Comparison of ENCODE assay signal across 13 cellular contexts in the genomic region with DNA sequence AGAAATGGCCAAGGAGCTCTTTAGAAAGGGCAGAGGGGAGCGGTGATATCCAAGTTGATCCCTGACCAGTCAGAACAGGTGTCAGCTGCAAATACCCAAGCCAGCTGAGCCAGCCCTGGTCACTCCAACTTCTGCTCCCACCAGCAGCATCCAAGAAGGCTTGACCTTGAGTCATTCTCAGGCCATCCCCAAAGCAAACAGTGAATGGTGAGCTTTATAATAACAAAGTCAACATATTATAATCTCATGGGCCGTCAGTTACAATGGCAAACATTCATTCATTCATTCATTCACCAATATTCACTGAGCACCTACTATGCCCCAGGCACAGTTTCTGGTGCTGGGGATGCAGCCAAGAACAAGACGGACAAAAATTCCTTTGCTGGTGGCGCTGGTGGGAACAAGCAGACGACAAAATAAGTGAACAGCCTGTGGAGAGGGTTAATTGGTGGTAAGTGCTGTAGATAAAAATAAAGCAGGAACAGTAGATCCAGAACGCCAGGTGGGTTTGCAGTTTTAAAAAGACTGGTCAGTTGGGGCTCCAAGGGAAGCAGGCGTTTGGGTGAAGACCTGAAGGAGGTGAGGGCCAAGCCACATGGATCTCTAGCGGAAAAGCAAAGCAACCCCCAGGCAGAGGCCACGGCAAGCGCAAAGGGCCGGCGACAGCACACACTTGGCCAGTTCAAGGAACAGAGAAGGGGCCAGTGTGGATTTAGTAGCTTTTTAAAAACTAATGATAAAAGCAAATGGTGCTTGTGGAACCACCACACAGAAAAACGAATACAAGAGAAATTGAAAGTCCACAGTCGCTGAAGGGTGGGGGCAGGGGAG.
DNase-seq lines count a peak whose midpoint lies in the region; ATAC-seq and TF ChIP-seq lines count a peak whose summit lies in the region.
"Had no signal": no experiment of that assay in that cellular context is flagged by ENCODE, and none has a peak within 500 bp of the region (broad histone marks: within the 10 kb centered on the region; RNA-seq: fewer than 3 reads in every experiment).

No MANE protein-coding gene starts in this region.

- peak overlapping the region; percentile 79 for H3K4me3 Mint-ChIP-seq in HFFc6
- H3K4me3 Mint-ChIP-seq in brain = no peak overlapping the region
- H3K4me3 Mint-ChIP-seq: activated CD4-positive, alpha-beta memory T cell treated with anti-CD3 and anti-CD28 coated beads for 36 hours; CD8-positive, alpha-beta memory T cell; naive B cell had no signal

- H3K36me3 ChIP-seq in mucosa of rectum (ENCODE audit: control insufficient read depth in 2 of 2, insufficient read depth in 2 of 2, low read length in 2 of 2) = no peaks in the 10 kb centered on the region
- H3K36me3 ChIP-seq in subcutaneous abdominal adipose tissue (ENCODE audit: control insufficient read depth in 5 of 5, insufficient read depth in 5 of 5, low read length in 5 of 5) = no peaks in the 10 kb centered on the region
- H3K36me3 ChIP-seq: cardiac muscle cell had no signal

- H3K9me3 ChIP-seq in mucosa of rectum (ENCODE audit: control insufficient read depth in 2 of 2, low read length in 2 of 2) (no peaks in the 10 kb centered on the region), subcutaneous abdominal adipose tissue (ENCODE audit: control insufficient read depth in 5 of 5, low read length in 5 of 5) (no peaks in the 10 kb centered on the region)

- H3K9me3 Mint-ChIP-seq in HFFc6 (no peaks in the 10 kb centered on the region), brain (no peaks in the 10 kb centered on the region)
- H3K9me3 Mint-ChIP-seq: activated CD4-positive, alpha-beta memory T cell treated with anti-CD3 and anti-CD28 coated beads for 36 hours; CD8-positive, alpha-beta memory T cell had no signal

- H3K27ac ChIP-seq in mucosa of rectum (ENCODE audit: low read depth in 2 of 2, low read length in 2 of 2) (peak overlapping the region; percentile 80 to 83), subcutaneous abdominal adipose tissue (ENCODE audit: low read depth, low read length) (peak overlapping the region; percentile 50)
- H3K27ac ChIP-seq: cardiac muscle cell had no signal

- H3K27me3 ChIP-seq in mucosa of rectum (ENCODE audit: control insufficient read depth in 2 of 2, insufficient read depth in 2 of 2, low read length in 2 of 2) (no peaks in the 10 kb centered on the region), subcutaneous abdominal adipose tissue (ENCODE audit: control insufficient read depth in 5 of 5, insufficient read depth in 4 of 5, low read length in 5 of 5) (no peaks in the 10 kb centered on the region)
- H3K27me3 ChIP-seq: cardiac muscle cell had no signal

- H3K4me1 Mint-ChIP-seq in HFFc6 (ENCODE audit: low read depth) (peaks cover 52% of the 10 kb centered on the region), brain (peaks cover 35% of the 10 kb centered on the region)

- DNase-seq in HFFc6 (no peak), dermis blood vessel endothelial cell (no peak)
- DNase-seq: activated CD4-positive, alpha-beta memory T cell treated with anti-CD3 and anti-CD28 coated beads for 36 hours; activated effector memory CD4-positive, alpha-beta T cell treated with Interleukin-2 at 50 U/mL for 16 hours; CD8-positive, alpha-beta memory T cell; naive B cell had no signal

- H3K9ac ChIP-seq in mucosa of rectum (ENCODE audit: low read depth in 1 of 2, low read length in 2 of 2) (peak overlapping the region; percentile 73 to 81), subcutaneous abdominal adipose tissue (ENCODE audit: low read length in 5 of 5) (peak overlapping the region in 4 of 5 donors; percentile 14 to 59 (median 30))

- H3K36me3 Mint-ChIP-seq in HFFc6 (ENCODE audit: low read depth) (no peaks in the 10 kb centered on the region), brain (no peaks in the 10 kb centered on the region)
- H3K36me3 Mint-ChIP-seq: activated CD4-positive, alpha-beta memory T cell treated with anti-CD3 and anti-CD28 coated beads for 36 hours; naive B cell had no signal

- TF ChIP-seq CTCF in HFFc6 (IDR thresholded peaks at IDR 0.05) (no peak), brain (conservative IDR thresholded peaks at IDR 0.05) (no peak)

- H3K27me3 Mint-ChIP-seq in HFFc6 (ENCODE audit: insufficient read depth) = peaks cover 5% of the 10 kb centered on the region
- H3K27me3 Mint-ChIP-seq in brain = peaks cover 28% of the 10 kb centered on the region
- H3K27me3 Mint-ChIP-seq: activated CD4-positive, alpha-beta memory T cell treated with anti-CD3 and anti-CD28 coated beads for 36 hours had no signal

- ATAC-seq in HG02885 (IDR thresholded peaks at IDR 0.05; ENCODE audit: poor library complexity, unreplicated experiment) (no peak), GM21526 (IDR thresholded peaks at IDR 0.05; ENCODE audit: low FRiP score, unreplicated experiment) (no peak)
- no peak for ATAC-seq in activated CD4-positive, CD25-positive, alpha-beta regulatory T cell treated with anti-CD3 and anti-CD28 coated beads, Interleukin-2, amount 50 U/mL, for 24 hours

- H3K4me3 ChIP-seq in mucosa of rectum (ENCODE audit: low read length in 2 of 2) (peak overlapping the region; percentile 56 to 66), subcutaneous abdominal adipose tissue (ENCODE audit: low read depth in 1 of 5, low read length in 5 of 5) (peak overlapping the region in 3 of 5 donors; percentile 22 to 53 (median 46))
- H3K4me3 ChIP-seq: cardiac muscle cell had no signal

- H3K4me1 ChIP-seq in mucosa of rectum (ENCODE audit: control insufficient read depth in 2 of 2, insufficient read depth in 2 of 2, low read length in 2 of 2) = peaks cover 43 to 59% of the 10 kb centered on the region in 2 donors
- H3K4me1 ChIP-seq in subcutaneous abdominal adipose tissue (ENCODE audit: control insufficient read depth in 5 of 5, insufficient read depth in 5 of 5, low read length in 5 of 5) = peaks cover 11 to 50% (median 30%) of the 10 kb centered on the region in 5 donors

- H3K27ac Mint-ChIP-seq in HFFc6 (peak overlapping the region; percentile 82), brain (peak overlapping the region in 3 of 5 experiments; percentile 9 to 87 (median 38))
- H3K27ac Mint-ChIP-seq: activated CD4-positive, alpha-beta memory T cell treated with anti-CD3 and anti-CD28 coated beads for 36 hours had no signal
